Comparison of ENCODE assay signal across 10 cellular contexts in the genomic region with DNA sequence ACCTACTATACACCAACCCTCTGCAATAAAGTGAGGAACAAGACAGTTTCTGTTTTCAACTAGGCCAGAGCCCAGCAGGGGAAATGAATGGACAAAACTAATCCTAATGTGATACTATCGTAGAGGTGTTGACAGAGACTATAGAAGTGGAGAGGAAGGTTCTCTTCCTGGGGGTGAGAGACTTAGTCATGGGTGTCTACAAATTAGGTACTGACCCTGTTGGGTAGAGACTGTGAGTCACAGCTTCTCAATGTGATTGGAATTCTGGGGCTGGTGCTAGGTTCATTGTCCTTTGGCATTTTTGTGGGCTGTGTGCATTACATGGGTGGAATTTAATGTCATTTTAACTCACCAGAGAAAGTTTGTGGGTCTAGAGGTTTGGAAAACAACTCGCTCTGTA.
DNase-seq lines count a peak whose midpoint lies in the region; ATAC-seq and TF ChIP-seq lines count a peak whose summit lies in the region.
"Had no signal": no experiment of that assay in that cellular context is flagged by ENCODE, and none has a peak within 500 bp of the region (broad histone marks: within the 10 kb centered on the region; RNA-seq: fewer than 3 reads in every experiment).

No MANE protein-coding gene starts in this region.

- no peaks in the 10 kb centered on the region for H3K27me3 ChIP-seq in IMR-90 (ENCODE audit: control insufficient read depth, insufficient read depth, low read length)
- no peaks in the 10 kb centered on the region for H3K27me3 ChIP-seq in brain microvascular endothelial cell (replicated peaks)
- no peaks in the 10 kb centered on the region for H3K27me3 ChIP-seq in effector memory CD4-positive, alpha-beta T cell (replicated peaks; ENCODE audit: control insufficient read depth, insufficient read depth, low read length, poor library complexity, severe bottlenecking)
- H3K27me3 ChIP-seq: adrenal gland had no signal

- WGBS in IMR-90 (ENCODE audit: extremely low coverage in 2 of 2, insufficient read length in 1 of 2), 2 experiments = no CpG with 5 or more reads among the region's 2 CpGs

- DNase-seq in AG08395 (ENCODE audit: low spot score) = peak; percentile 52
- DNase-seq in IMR-90 = peak; percentile 6
- peak; percentile 64 for DNase-seq in brain microvascular endothelial cell
- peak; percentile 89 for DNase-seq in kidney glomerular epithelial cell (lab: John Stamatoyannopoulos, UW)
- DNase-seq in NCI-H446 (lab: John Stamatoyannopoulos, UW) = no peak
- no peak for DNase-seq in effector memory CD4-positive, alpha-beta T cell
- DNase-seq in NCI-H2196 (lab: John Stamatoyannopoulos, UW; ENCODE audit: unreplicated experiment) = no peak
- DNase-seq: adrenal gland had no signal

- H3K9me1 ChIP-seq in IMR-90 (ENCODE audit: insufficient read depth, low read length) = no peaks in the 10 kb centered on the region

- no peak overlapping the region for H3K4me3 ChIP-seq in IMR-90 (ENCODE audit: insufficient read depth, low read depth, low read length)
- H3K4me3 ChIP-seq in brain microvascular endothelial cell (ENCODE audit: low read depth, low read length) = no peak overlapping the region
- H3K4me3 ChIP-seq in effector memory CD4-positive, alpha-beta T cell (ENCODE audit: insufficient read depth, low read depth, low read length, poor library complexity, severe bottlenecking) = no peak overlapping the region
- H3K4me3 ChIP-seq: adrenal gland had no signal

- H3K4ac ChIP-seq in IMR-90 (ENCODE audit: low read depth, low read length) = no peak overlapping the region

- H4K91ac ChIP-seq in IMR-90 (ENCODE audit: insufficient read depth, low read depth, low read length) = no peak overlapping the region

- no peak for TF ChIP-seq RAD21 in IMR-90 (IDR thresholded peaks at IDR 0.05; ENCODE audit: low read length)

- H3K36me3 ChIP-seq in IMR-90 (ENCODE audit: control insufficient read depth, insufficient read depth, low read length) = no peaks in the 10 kb centered on the region
- no peaks in the 10 kb centered on the region for H3K36me3 ChIP-seq in brain microvascular endothelial cell (replicated peaks)
- H3K36me3 ChIP-seq in effector memory CD4-positive, alpha-beta T cell (ENCODE audit: control insufficient read depth, insufficient read depth, low read length) = no peaks in the 10 kb centered on the region
- H3K36me3 ChIP-seq: adrenal gland had no signal

- in situ Hi-C loops in IMR-90 (cut with MboI; ENCODE audit: low sequenced_read_pairs) (loop anchor here (10.0 kb wide), 1 partner anchor 292 kb away; no protein-coding TSS in a partner anchor), brain microvascular endothelial cell (cut with HindIII; ENCODE audit: low pct_ligation_motif_present, low sequenced_read_pairs) (no loop called here)

- no peak overlapping the region for H4K5ac ChIP-seq in IMR-90 (ENCODE audit: low read depth, low read length)

- no peak overlapping the region for H3K4me2 ChIP-seq in IMR-90 (ENCODE audit: low read depth, low read length)

- H3K79me1 ChIP-seq in IMR-90 (ENCODE audit: low read depth in 1 of 2, low read length in 2 of 2) = no peaks in the 10 kb centered on the region

- H3K27ac ChIP-seq in IMR-90 (ENCODE audit: insufficient read depth, low read length) = no peak overlapping the region
- H3K27ac ChIP-seq in brain microvascular endothelial cell = no peak overlapping the region
- H3K27ac ChIP-seq in effector memory CD4-positive, alpha-beta T cell (ENCODE audit: insufficient read depth, low read length, poor library complexity, severe bottlenecking) = no peak overlapping the region
- H3K27ac ChIP-seq: adrenal gland had no signal

- H3K23ac ChIP-seq in IMR-90 (ENCODE audit: low read depth, low read length) = no peak overlapping the region

- no peak overlapping the region for H3K14ac ChIP-seq in IMR-90 (replicated peaks; ENCODE audit: low read depth, low read length)

- H3K9ac ChIP-seq in IMR-90 (ENCODE audit: low read depth, low read length) = no peak overlapping the region

- H2BK20ac ChIP-seq in IMR-90 (ENCODE audit: low read depth, low read length) = no peak overlapping the region

- no peaks in the 10 kb centered on the region for H3K9me3 ChIP-seq in IMR-90 (ENCODE audit: control insufficient read depth, insufficient read depth, low read length)
- no peaks in the 10 kb centered on the region for H3K9me3 ChIP-seq in effector memory CD4-positive, alpha-beta T cell (ENCODE audit: control insufficient read depth, low read length)
- H3K9me3 ChIP-seq: adrenal gland had no signal

- no peak for TF ChIP-seq POLR2A in IMR-90 (IDR thresholded peaks at IDR 0.05; ENCODE audit: low read depth, low read length)

- no peak overlapping the region for H2BK120ac ChIP-seq in IMR-90 (ENCODE audit: low read depth, low read length)

- no peak overlapping the region for H2BK5ac ChIP-seq in IMR-90 (ENCODE audit: low read depth, low read length, poor library complexity, severe bottlenecking)

- H2AFZ ChIP-seq in IMR-90 (replicated peaks; ENCODE audit: low read length, poor library complexity) = no peak overlapping the region

- H2BK15ac ChIP-seq in IMR-90 (ENCODE audit: low read depth, low read length) = no peak overlapping the region

- intact Hi-C loops in IMR-90 (cut with micrococcal nuclease) = no loop called here

- H3K18ac ChIP-seq in IMR-90 (ENCODE audit: low read depth, low read length) = no peak overlapping the region

- no peak overlapping the region for H3K56ac ChIP-seq in IMR-90 (ENCODE audit: extremely low read depth, insufficient read depth, low read length)

- no peaks in the 10 kb centered on the region for H3K4me1 ChIP-seq in IMR-90 (ENCODE audit: control insufficient read depth, insufficient read depth, low read length)
- no peaks in the 10 kb centered on the region for H3K4me1 ChIP-seq in effector memory CD4-positive, alpha-beta T cell (ENCODE audit: control insufficient read depth, insufficient read depth, low read length, poor library complexity, severe bottlenecking)
- H3K4me1 ChIP-seq: adrenal gland had no signal

- CTCF ChIA-PET in IMR-90 (lab: Yijun Ruan, JAX) = no interaction called here

- peak; percentile 56 for ATAC-seq in IMR-90 (ENCODE audit: low read depth)
- ATAC-seq in SK-N-SH treated with all-trans-retinoic acid at 6 μM for 48 hours = no peak
- ATAC-seq: sciatic nerve had no signal

- dilution Hi-C loops in IMR-90 (cut with HindIII; ENCODE audit: low sequenced_read_pairs, unreplicated experiment) = no loop called here

- POLR2A ChIA-PET in IMR-90 (lab: Charles Lee; ENCODE audit: unreplicated experiment) = no interaction called here

- H2AK9ac ChIP-seq in IMR-90 (replicated peaks; ENCODE audit: low read depth, low read length, poor library complexity) = no peak overlapping the region

- no peak for TF ChIP-seq CTCF in IMR-90 (conservative IDR thresholded peaks at IDR 0.05; ENCODE audit: low read depth, low read length)
- no peak for TF ChIP-seq CTCF in brain microvascular endothelial cell (IDR thresholded peaks at IDR 0.05; ENCODE audit: low read depth, low read length, missing control alignments)

- no peaks in the 10 kb centered on the region for H4K20me1 ChIP-seq in IMR-90 (ENCODE audit: insufficient read depth, low read length)

- H4K8ac ChIP-seq in IMR-90 (ENCODE audit: low read depth in 2 of 2, low read length in 2 of 2) = no peak overlapping the region

- H2AK5ac ChIP-seq in IMR-90 (ENCODE audit: low read depth, low read length) = no peak overlapping the region

- BruUV-seq in IMR-90 (replicated peaks; lab: Mats Ljungman, UMichigan) = no TSS peak

TF ChIP-seq in IMR-90, 13 proteins besides CTCF, POLR2A, EP300 and RAD21:
- TF ChIP-seq NFE2L2 (IDR thresholded peaks at IDR 0.05; ENCODE audit: low read depth, low read length) (no peak), CHD1 (IDR thresholded peaks at IDR 0.05; ENCODE audit: low read depth, low read length) (no peak)

TF ChIP-seq in SK-N-SH treated with all-trans-retinoic acid at 6 μM for 48 hours, 23 proteins besides CTCF, POLR2A, EP300 and RAD21 (continues in another document):
- no peak for TF ChIP-seq PATZ1 (CRISPR knock-in tag; IDR thresholded peaks at IDR 0.05; ENCODE audit: borderline replicate concordance)
- TF ChIP-seq GLIS3 (CRISPR knock-in tag; IDR thresholded peaks at IDR 0.05) = no peak
- no peak for TF ChIP-seq ZNF8 (CRISPR knock-in tag; IDR thresholded peaks at IDR 0.05)
- TF ChIP-seq ARNTL (CRISPR knock-in tag; IDR thresholded peaks at IDR 0.05; ENCODE audit: borderline replicate concordance, low read depth) = no peak
- TF ChIP-seq RARB (CRISPR knock-in tag; IDR thresholded peaks at IDR 0.05) = no peak
- TF ChIP-seq ZFP30 (CRISPR knock-in tag; IDR thresholded peaks at IDR 0.05) = no peak
- TF ChIP-seq ESRRG (CRISPR knock-in tag; IDR thresholded peaks at IDR 0.05) = no peak
- no peak for TF ChIP-seq TCF4 (CRISPR knock-in tag; IDR thresholded peaks at IDR 0.05; ENCODE audit: borderline replicate concordance)
- TF ChIP-seq CSDC2 (CRISPR knock-in tag; IDR thresholded peaks at IDR 0.05) = no peak
- TF ChIP-seq ISL1 (CRISPR knock-in tag; IDR thresholded peaks at IDR 0.05) = no peak
- TF ChIP-seq PPARA (CRISPR knock-in tag; IDR thresholded peaks at IDR 0.05; ENCODE audit: borderline replicate concordance) = no peak

Comparison
In these comparisons a context has a peak if more than half of its experiments do, and no peak if none do; other contexts are left out.
1. DNase-seq: peak in AG08395 (single experiment), IMR-90 (single experiment), brain microvascular endothelial cell (single experiment) and kidney glomerular epithelial cell (single experiment); none in NCI-H446 (0 of 2), effector memory CD4-positive, alpha-beta T cell (0 of 3) and NCI-H2196 (single experiment).